In genomic region chr1:45635211-45635610, GRCh38 we compare ENCODE assay signal across 21 cellular contexts.
"Had no signal": no experiment of that assay in that cellular context is flagged by ENCODE, and none has a peak within 500 bp of the region (broad histone marks: within the 10 kb centered on the region; RNA-seq: fewer than 3 reads in every experiment).

No MANE protein-coding gene starts in this region.

- ATAC-seq: activated T-cell treated with anti-CD3 and anti-CD28 coated beads, Interleukin-2, amount 50 U/mL, for 4 hours; gastrocnemius medialis; naive thymus-derived CD8-positive, alpha-beta T cell had no signal

- H3K9me3 ChIP-seq: adrenal gland, esophagus squamous epithelium, gastrocnemius medialis, tibial nerve had no signal

- H3K4me3 ChIP-seq: adrenal gland, coronary artery, esophagus squamous epithelium, gastrocnemius medialis, lung, neural progenitor cell, tibial nerve had no signal

- H3K27ac ChIP-seq: coronary artery, esophagus squamous epithelium, neural progenitor cell, tibial nerve had no signal

- H3K27me3 ChIP-seq: adrenal gland, esophagus squamous epithelium, gastrocnemius medialis, neural progenitor cell, tibial nerve had no signal

- H3K4me1 ChIP-seq: gastrocnemius medialis, neural progenitor cell had no signal

- DNase-seq: activated CD4-positive, alpha-beta T cell treated with anti-CD3 and anti-CD28 coated beads for 4 hours; activated CD4-positive, alpha-beta T cell treated with anti-CD3 and anti-CD28 coated beads, Interleukin-2, amount 50 U/mL, for 48 hours; activated CD4-positive, CD25-positive, alpha-beta regulatory T cell; activated CD8-positive, alpha-beta memory T cell treated with anti-CD3 and anti-CD28 coated beads, Interleukin-2, amount 50 U/mL, for 48 hours; activated naive CD4-positive, alpha-beta T cell; activated T-cell treated with anti-CD3 and anti-CD28 coated beads, Interleukin-2, amount 50 U/mL, for 4 hours; adrenal gland; endodermal cell; esophagus squamous epithelium; gastrocnemius medialis; head of caudate nucleus; islet precursor cell; naive thymus-derived CD8-positive, alpha-beta T cell; retina; stimulated activated CD4-positive, alpha-beta T cell treated with anti-CD3 and anti-CD28 coated beads, Interleukin-2, amount 100 ng/mL, for 48 hours; stimulated activated CD8-positive, alpha-beta memory T cell treated with anti-CD3 and anti-CD28 coated beads, Interleukin-4, amount 100 ng/mL, for 48 hours; stimulated activated naive CD4-positive, alpha-beta T cell had no signal
